ENCODE assay signal across 1 cellular context in genomic region chr18:41594582-41594981, GRCh38.
TF ChIP-seq lines count a peak whose summit lies in the region.

No MANE protein-coding gene starts in this region.

TF ChIP-seq in WTC11, 78 proteins besides CTCF, POLR2A, EP300 and RAD21 (continued from another document):
- TF ChIP-seq CDX4 (CRISPR knock-in tag; IDR thresholded peaks at IDR 0.05; ENCODE audit: borderline replicate concordance) (no peak), ZSCAN18 (CRISPR knock-in tag; IDR thresholded peaks at IDR 0.05) (no peak), ZNF396 (CRISPR knock-in tag; IDR thresholded peaks at IDR 0.05; ENCODE audit: borderline replicate concordance) (no peak), AFF4 (CRISPR knock-in tag; IDR thresholded peaks at IDR 0.05; ENCODE audit: borderline replicate concordance) (no peak), HMGA2 (CRISPR knock-in tag; IDR thresholded peaks at IDR 0.05) (no peak), CREM (CRISPR knock-in tag; IDR thresholded peaks at IDR 0.05) (no peak)
